8 cellular contexts compared by ENCODE assay signal in genomic region chrX:101659601-101660063, GRCh38. TPM values are rescaled to one million over a fixed set of nuclear protein-coding genes. Genes with fewer than 3 reads are reported as not detected.
DNase-seq lines count a peak whose midpoint lies in the region; ATAC-seq and TF ChIP-seq lines count a peak whose summit lies in the region.

TSS of gene ARMCX2 (minus strand) at chrX:101659850. CDS start at chrX:101657588, 2,262 bp downstream.

- H3K4me3 Mint-ChIP-seq in activated CD8-positive, alpha-beta T cell treated with anti-CD3 and anti-CD28 coated beads, Interleukin-2, amount 10 ng/mL, durations not matched to agents 7 days and 5 days, result peak within 1 kb of the TSS; percentile 75
- peak within 1 kb of the TSS; percentile 83 for H3K4me3 Mint-ChIP-seq in natural killer cell

- DNase-seq in AG20443 (ENCODE audit: low spot score), result peak; percentile 78
- peak; percentile 53 for DNase-seq in M059J (ENCODE audit: low read depth)
- DNase-seq in activated CD8-positive, alpha-beta T cell treated with anti-CD3 and anti-CD28 coated beads, Interleukin-2, amount 10 ng/mL, durations not matched to agents 7 days and 5 days, result no peak
- peak in 1 of 2 donors; percentile 19 for DNase-seq in foreskin keratinocyte
- DNase-seq in natural killer cell, result no peak
- no peak for DNase-seq in vagina (ENCODE audit: extremely low spot score in 2 of 2)
- no peak for DNase-seq in COLO668 (lab: John Stamatoyannopoulos, UW; ENCODE audit: unreplicated experiment)

- H3K4me1 ChIP-seq in foreskin keratinocyte (no peaks in the 10 kb centered on the region), vagina (peaks cover 9% of the 10 kb centered on the region)

- peak within 1 kb of the TSS; percentile 25 for H3K27ac Mint-ChIP-seq in activated CD8-positive, alpha-beta T cell treated with anti-CD3 and anti-CD28 coated beads, Interleukin-2, amount 10 ng/mL, durations not matched to agents 7 days and 5 days
- H3K27ac Mint-ChIP-seq in natural killer cell, result peak within 1 kb of the TSS in 1 of 2 donors; percentile 58

- no peaks in the 10 kb centered on the region for H3K27me3 ChIP-seq in foreskin keratinocyte
- H3K27me3 ChIP-seq in vagina, result no peaks in the 10 kb centered on the region

- no peaks in the 10 kb centered on the region for H3K36me3 ChIP-seq in vagina

- peak within 1 kb of the TSS; percentile 52 to 59 for H3K4me3 ChIP-seq in vagina

- CTCF ChIA-PET in activated CD8-positive, alpha-beta T cell treated with anti-CD3 and anti-CD28 coated beads, Interleukin-2, amount 10 ng/mL, durations not matched to agents 7 days and 5 days (lab: Charles Lee), result no interaction called here

- H3K27ac ChIP-seq in foreskin keratinocyte (no peak within 1 kb of the TSS), vagina (peak within 1 kb of the TSS; percentile 80)

- TF ChIP-seq CTCF in foreskin keratinocyte (conservative IDR thresholded peaks at IDR 0.05) (no peak), natural killer cell (IDR thresholded peaks at IDR 0.05) (no peak), vagina (IDR thresholded peaks at IDR 0.05) (no peak)

- no peaks in the 10 kb centered on the region for H3K9me3 Mint-ChIP-seq in activated CD8-positive, alpha-beta T cell treated with anti-CD3 and anti-CD28 coated beads, Interleukin-2, amount 10 ng/mL, durations not matched to agents 7 days and 5 days (ENCODE audit: insufficient read depth)
- no peaks in the 10 kb centered on the region for H3K9me3 Mint-ChIP-seq in natural killer cell

- peaks cover 2% of the 10 kb centered on the region for H3K36me3 Mint-ChIP-seq in activated CD8-positive, alpha-beta T cell treated with anti-CD3 and anti-CD28 coated beads, Interleukin-2, amount 10 ng/mL, durations not matched to agents 7 days and 5 days (ENCODE audit: low read depth)
- H3K36me3 Mint-ChIP-seq in natural killer cell, result no peaks in the 10 kb centered on the region

- peak; percentile 49 for ATAC-seq in GM19023 (IDR thresholded peaks at IDR 0.05; ENCODE audit: unreplicated experiment)
- ATAC-seq in activated CD8-positive, alpha-beta T cell treated with anti-CD3 and anti-CD28 coated beads, Interleukin-2, amount 10 ng/mL, durations not matched to agents 7 days and 5 days, result peak; percentile 16
- ATAC-seq in foreskin keratinocyte, result peak; percentile 41
- peak in 1 of 3 donors; percentile 16 for ATAC-seq in natural killer cell

- peak in 1 of 2 donors; percentile 71 for TF ChIP-seq POLR2A in vagina (IDR thresholded peaks at IDR 0.05)

- intact Hi-C loops in natural killer cell (cut with micrococcal nuclease) (no loop called here), vagina (cut with DNase I) (no loop called here)

- H3K9me3 ChIP-seq in vagina, result no peaks in the 10 kb centered on the region

- H3K4me1 Mint-ChIP-seq in activated CD8-positive, alpha-beta T cell treated with anti-CD3 and anti-CD28 coated beads, Interleukin-2, amount 10 ng/mL, durations not matched to agents 7 days and 5 days (ENCODE audit: low read depth), result peaks cover 24% of the 10 kb centered on the region
- H3K4me1 Mint-ChIP-seq in natural killer cell, result peaks cover 10 to 20% of the 10 kb centered on the region in 2 donors

- POLR2A ChIA-PET in activated CD8-positive, alpha-beta T cell treated with anti-CD3 and anti-CD28 coated beads, Interleukin-2, amount 10 ng/mL, durations not matched to agents 7 days and 5 days (lab: Charles Lee), result no interaction called here

- peaks cover 11% of the 10 kb centered on the region for H3K27me3 Mint-ChIP-seq in activated CD8-positive, alpha-beta T cell treated with anti-CD3 and anti-CD28 coated beads, Interleukin-2, amount 10 ng/mL, durations not matched to agents 7 days and 5 days (ENCODE audit: low read depth)
- peaks cover 9 to 38% of the 10 kb centered on the region in 2 donors for H3K27me3 Mint-ChIP-seq in natural killer cell (ENCODE audit: low read depth in 2 of 2)

RNA-seq across cellular contexts. Expression of gene ARMCX2, which starts in this region (rescaled TPM):
- total RNA-seq in M059J (2014; rRNA removed; shearing (Covaris generic)), result 28.9 and 44.5 TPM in 2 replicates
- 1 to 10 TPM; 3.6 to 4.4 TPM for total RNA-seq in activated CD8-positive, alpha-beta T cell treated with anti-CD3 and anti-CD28 coated beads, Interleukin-2, amount 10 ng/mL, durations not matched to agents 7 days and 5 days
- total RNA-seq in foreskin keratinocyte (32.0 and 39.8 TPM in 2 replicates), natural killer cell (1 to 10 TPM; 1.9 to 2.4 (median 2.1) TPM), vagina (30.2 TPM)
- 20.5 and 20.6 TPM in 2 replicates for polyA plus RNA-seq in foreskin keratinocyte

Comparison
In these comparisons a context has a peak if more than half of its experiments do, and no peak if none do; other contexts are left out.
1. DNase-seq: peak in AG20443 (single experiment) and M059J (single experiment); none in activated CD8-positive, alpha-beta T cell treated with anti-CD3 and anti-CD28 coated beads, Interleukin-2, amount 10 ng/mL, durations not matched to agents 7 days and 5 days (single experiment), natural killer cell (single experiment), vagina (0 of 2) and COLO668 (single experiment).